11 cellular contexts compared by ENCODE assay signal in the genomic region with DNA sequence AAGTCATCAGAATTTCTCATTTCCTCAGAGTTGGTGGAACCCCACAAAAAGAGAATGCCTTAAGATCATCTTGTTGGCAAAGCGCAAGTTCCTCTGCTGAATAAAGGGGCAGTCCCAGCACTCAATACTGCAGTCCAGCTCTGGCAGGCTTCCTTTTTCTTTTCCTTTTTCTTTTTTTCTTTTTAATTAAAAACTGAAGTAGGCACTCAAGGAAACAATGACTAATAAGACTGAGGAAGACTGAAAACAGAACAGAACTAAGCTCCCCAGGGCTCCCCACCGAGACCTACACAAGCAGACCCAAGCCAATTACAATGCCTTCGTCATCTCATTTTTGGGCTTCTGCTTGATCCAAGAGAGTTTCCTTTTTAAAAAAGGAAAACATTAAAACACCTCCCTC.
DNase-seq lines count a peak whose midpoint lies in the region; TF ChIP-seq lines count a peak whose summit lies in the region.
"Had no signal": no experiment of that assay in that cellular context is flagged by ENCODE, and none has a peak within 500 bp of the region (broad histone marks: within the 10 kb centered on the region; RNA-seq: fewer than 3 reads in every experiment).

No MANE protein-coding gene starts in this region.

- H3K9me3 Mint-ChIP-seq in neural progenitor cell = no peaks in the 10 kb centered on the region

- TF ChIP-seq POLR2A in NB4 (IDR thresholded peaks at IDR 0.05; ENCODE audit: extremely low read depth, insufficient read length) = no peak

- H3K27me3 ChIP-seq in neural progenitor cell (no peaks in the 10 kb centered on the region), mesendoderm (ENCODE audit: insufficient read depth, low read length, poor library complexity) (no peaks in the 10 kb centered on the region)
- H3K27me3 ChIP-seq: gastrocnemius medialis had no signal

- H3K27ac Mint-ChIP-seq in neural progenitor cell = peak overlapping the region; percentile 13

- H3K9ac ChIP-seq in neural progenitor cell = no peak overlapping the region
- H3K9ac ChIP-seq in mesendoderm (ENCODE audit: low read length) = no peak overlapping the region

- no CpG with 5 or more reads among the region's 3 CpGs for WGBS in mesendoderm (ENCODE audit: extremely low coverage, insufficient coverage, low lambda C conversion rate)

- H2AFZ ChIP-seq in neural progenitor cell (replicated peaks) = no peak overlapping the region

- no peak for TF ChIP-seq CTCF in NB4 (IDR thresholded peaks at IDR 0.05; ENCODE audit: low read depth, low read length)
- no peak for TF ChIP-seq CTCF in neural progenitor cell (IDR thresholded peaks at IDR 0.05)

- H3K56ac ChIP-seq in mesendoderm (ENCODE audit: low read length) = no peak overlapping the region

- H4K8ac ChIP-seq in mesendoderm (ENCODE audit: low read depth, low read length) = no peak overlapping the region

- H3K4me3 Mint-ChIP-seq in neural progenitor cell = no peak overlapping the region

- no peak overlapping the region for H2BK120ac ChIP-seq in mesendoderm (ENCODE audit: low read depth, low read length)

- no peak overlapping the region for H4K5ac ChIP-seq in mesendoderm (ENCODE audit: low read length)

- H3K36me3 ChIP-seq in neural progenitor cell = peaks cover 4% of the 10 kb centered on the region
- no peaks in the 10 kb centered on the region for H3K36me3 ChIP-seq in mesendoderm (ENCODE audit: control insufficient read depth, insufficient read depth, low read length)
- H3K36me3 ChIP-seq: gastrocnemius medialis had no signal

- peaks cover 41% of the 10 kb centered on the region for H3F3A ChIP-seq in neural progenitor cell (ENCODE audit: low read depth)

- peaks cover 13% of the 10 kb centered on the region for H3K36me3 Mint-ChIP-seq in neural progenitor cell

- H2AK5ac ChIP-seq in mesendoderm (ENCODE audit: low read length) = no peak overlapping the region

- DNase-seq in EH (ENCODE audit: low read depth) = peak; percentile 68
- peak; percentile 24 for DNase-seq in NB4 (ENCODE audit: low read depth)
- DNase-seq in dermis blood vessel endothelial cell = peak; percentile 27
- peak; percentile 61 for DNase-seq in neural progenitor cell (ENCODE audit: low spot score)
- no peak for DNase-seq in NCI-H187 (lab: John Stamatoyannopoulos, UW)
- no peak for DNase-seq in mesendoderm
- no peak for DNase-seq in NCI-H128 (lab: John Stamatoyannopoulos, UW; ENCODE audit: unreplicated experiment)
- DNase-seq: activated CD8-positive, alpha-beta memory T cell treated with anti-CD3 and anti-CD28 coated beads, Interleukin-2, amount 50 U/mL, for 48 hours; gastrocnemius medialis; left colon; NCI-H1930 had no signal

- peaks cover 59% of the 10 kb centered on the region for H3K4me1 ChIP-seq in neural progenitor cell
- peaks cover 2% of the 10 kb centered on the region for H3K4me1 ChIP-seq in mesendoderm (ENCODE audit: control insufficient read depth, low read depth, low read length)
- H3K4me1 ChIP-seq: gastrocnemius medialis had no signal

- H2BK5ac ChIP-seq in mesendoderm (ENCODE audit: low read length) = no peak overlapping the region

- H3K4ac ChIP-seq in mesendoderm (ENCODE audit: low read depth, low read length) = no peak overlapping the region

- H3K18ac ChIP-seq in mesendoderm (ENCODE audit: low read length) = no peak overlapping the region

- H3K23ac ChIP-seq in mesendoderm (ENCODE audit: low read length) = no peak overlapping the region

- H3K9me3 ChIP-seq in neural progenitor cell (ENCODE audit: low read depth) = no peaks in the 10 kb centered on the region
- H3K9me3 ChIP-seq: gastrocnemius medialis had no signal

- no peaks in the 10 kb centered on the region for H4K20me1 ChIP-seq in neural progenitor cell (ENCODE audit: low read depth)

- H3K79me2 ChIP-seq in neural progenitor cell (ENCODE audit: low read depth) (no peaks in the 10 kb centered on the region), mesendoderm (ENCODE audit: control insufficient read depth, insufficient read depth, low read length) (no peaks in the 10 kb centered on the region)

- H3K4me1 Mint-ChIP-seq in neural progenitor cell = peaks cover 27% of the 10 kb centered on the region

- H3K27ac ChIP-seq in neural progenitor cell (peak overlapping the region; percentile 91), mesendoderm (ENCODE audit: low read depth, low read length) (no peak overlapping the region)

- H3K79me1 ChIP-seq in mesendoderm (ENCODE audit: low read length) = no peaks in the 10 kb centered on the region

- no peak overlapping the region for H2BK15ac ChIP-seq in mesendoderm (replicated peaks; ENCODE audit: low read depth)

- H3K27me3 Mint-ChIP-seq in neural progenitor cell (ENCODE audit: insufficient read depth, low read depth) = no peaks in the 10 kb centered on the region

- no peak overlapping the region for H3K4me3 ChIP-seq in NB4 (ENCODE audit: low read depth, low read length)
- peak overlapping the region; percentile 32 for H3K4me3 ChIP-seq in neural progenitor cell
- no peak overlapping the region for H3K4me3 ChIP-seq in mesendoderm (ENCODE audit: low read length)
- H3K4me3 ChIP-seq: gastrocnemius medialis had no signal

- H3K4me2 ChIP-seq in neural progenitor cell = peak overlapping the region; percentile 82
- no peak overlapping the region for H3K4me2 ChIP-seq in mesendoderm (ENCODE audit: low read length)

Comparison
In these comparisons a context has a peak if more than half of its experiments do, and no peak if none do; other contexts are left out.
1. DNase-seq: peak in EH (single experiment), NB4 (single experiment), dermis blood vessel endothelial cell (single experiment) and neural progenitor cell (single experiment); none in NCI-H187 (0 of 2), mesendoderm (single experiment) and NCI-H128 (single experiment).